ENCODE assay signal across 19 cellular contexts in genomic region chr7:10418985-10419384, GRCh38.
DNase-seq lines count a peak whose midpoint lies in the region; ATAC-seq, FAIRE-seq and TF ChIP-seq lines count a peak whose summit lies in the region.
"Had no signal": no experiment of that assay in that cellular context is flagged by ENCODE, and none has a peak within 500 bp of the region (broad histone marks: within the 10 kb centered on the region; RNA-seq: fewer than 3 reads in every experiment).

No MANE protein-coding gene starts in this region.

- CTCF ChIA-PET in IMR-90 (lab: Yijun Ruan, JAX) = no interaction called here
- CTCF ChIA-PET in K562 (lab: Yijun Ruan, JAX; ENCODE audit: low intra/inter-chr PET ratio) = no interaction called here

- H3K9me3 ChIP-seq in IMR-90 (ENCODE audit: control insufficient read depth, insufficient read depth, low read length) (peaks cover 4% of the 10 kb centered on the region), K562 (replicated peaks; ENCODE audit: control insufficient read depth, insufficient read depth, low read depth, low read length) (no peaks in the 10 kb centered on the region)
- H3K9me3 ChIP-seq: BE2C; BLaER1 treated with 17β-estradiol and CSF1 and Interleukin-3, amounts not matched to agents 10 nM and 100 nM had no signal

- H4K8ac ChIP-seq in IMR-90 (ENCODE audit: low read depth in 2 of 2, low read length in 2 of 2) = no peak overlapping the region

- H2BK15ac ChIP-seq in IMR-90 (ENCODE audit: low read depth, low read length) = no peak overlapping the region

- H3K4me2 ChIP-seq in IMR-90 (ENCODE audit: low read depth, low read length) (no peak overlapping the region), K562 (ENCODE audit: insufficient read depth, low read length) (no peak overlapping the region)
- H3K4me2 ChIP-seq: BLaER1 treated with 17β-estradiol and CSF1 and Interleukin-3, amounts not matched to agents 10 nM and 100 nM had no signal

- ATAC-seq in IMR-90 (ENCODE audit: low read depth) (no peak), K562 (no peak)
- no peak for ATAC-seq in stimulated activated naive CD8-positive, alpha-beta T cell treated with anti-CD3 and anti-CD28 coated beads, Interleukin-15, Interleukin-2, amounts not matched to agents 100 U/mL and 50 U/mL, for 24 hours
- ATAC-seq: HCT116 had no signal

- no peaks in the 10 kb centered on the region for H3K27me3 ChIP-seq in IMR-90 (ENCODE audit: control insufficient read depth, insufficient read depth, low read length)
- no peaks in the 10 kb centered on the region for H3K27me3 ChIP-seq in K562 (ENCODE audit: control insufficient read depth in 2 of 2, insufficient read depth in 2 of 2, low read length in 2 of 2)
- H3K27me3 ChIP-seq: BE2C; BLaER1 treated with 17β-estradiol and CSF1 and Interleukin-3, amounts not matched to agents 10 nM and 100 nM had no signal

- H3K79me2 ChIP-seq in K562 (ENCODE audit: control insufficient read depth, insufficient read depth, low read length) = no peaks in the 10 kb centered on the region

- H3K9me1 ChIP-seq in IMR-90 (ENCODE audit: insufficient read depth, low read length) (no peaks in the 10 kb centered on the region), K562 (ENCODE audit: control insufficient read depth, insufficient read depth, low read length) (no peaks in the 10 kb centered on the region)

- TF ChIP-seq RAD21 in IMR-90 (IDR thresholded peaks at IDR 0.05; ENCODE audit: low read length) (no peak), K562 (CRISPR knock-in tag; conservative IDR thresholded peaks at IDR 0.05 in 1 of 2, IDR thresholded peaks at IDR 0.05 in 1 of 2) (no peak)

- FAIRE-seq in K562 (lab: Jason Lieb, UNC) = no peak
- FAIRE-seq: D721Med, GM12892, GM19239 had no signal

- H4K91ac ChIP-seq in IMR-90 (ENCODE audit: insufficient read depth, low read depth, low read length) = no peak overlapping the region

- H3K27ac ChIP-seq in IMR-90 (ENCODE audit: insufficient read depth, low read length) (no peak overlapping the region), K562 (ENCODE audit: extremely low read depth, low read depth, low read length) (no peak overlapping the region)
- H3K27ac ChIP-seq: BLaER1 treated with 17β-estradiol and CSF1 and Interleukin-3, amounts not matched to agents 10 nM and 100 nM; GM23248 had no signal

- H3K14ac ChIP-seq in IMR-90 (replicated peaks; ENCODE audit: low read depth, low read length) = no peak overlapping the region

- no peak for TF ChIP-seq EP300 in K562 (IDR thresholded peaks at IDR 0.05; ENCODE audit: low read length)

- WGBS in IMR-90 (ENCODE audit: extremely low coverage in 2 of 2, insufficient read length in 1 of 2), 2 experiments = no CpG with 5 or more reads among the region's 2 CpGs
- WGBS in K562 (ENCODE audit: insufficient coverage, low coverage, missing lambda C conversion rate) = 44% methylated on average over 2 of the region's 2 CpGs

- H3K18ac ChIP-seq in IMR-90 (ENCODE audit: low read depth, low read length) = no peak overlapping the region

- no peak overlapping the region for H2BK5ac ChIP-seq in IMR-90 (ENCODE audit: low read depth, low read length, poor library complexity, severe bottlenecking)

- H2BK120ac ChIP-seq in IMR-90 (ENCODE audit: low read depth, low read length) = no peak overlapping the region

- in situ Hi-C loops in IMR-90 (cut with MboI; ENCODE audit: low sequenced_read_pairs) = no loop called here
- in situ Hi-C loops in K562 (cut with MboI) = loop anchor here (25.0 kb wide), 1 partner anchor 2007 kb away; no protein-coding TSS in a partner anchor

- TF ChIP-seq POLR2A in IMR-90 (IDR thresholded peaks at IDR 0.05; ENCODE audit: low read depth, low read length) = no peak
- no peak for TF ChIP-seq POLR2A in K562 (conservative IDR thresholded peaks at IDR 0.05)

- H3K4me1 ChIP-seq in IMR-90 (ENCODE audit: control insufficient read depth, insufficient read depth, low read length) = no peaks in the 10 kb centered on the region
- H3K4me1 ChIP-seq in K562 (replicated peaks in 1 of 2; ENCODE audit: control insufficient read depth in 2 of 2, insufficient read depth in 2 of 2, low read length in 2 of 2) = no peaks in the 10 kb centered on the region
- H3K4me1 ChIP-seq: BE2C had no signal

- H3K4ac ChIP-seq in IMR-90 (ENCODE audit: low read depth, low read length) = no peak overlapping the region

- H3K9ac ChIP-seq in IMR-90 (ENCODE audit: low read depth, low read length) (no peak overlapping the region), K562 (ENCODE audit: insufficient read depth in 1 of 2, low read depth in 2 of 2, low read length in 2 of 2) (no peak overlapping the region)
- H3K9ac ChIP-seq: BLaER1 treated with 17β-estradiol and CSF1 and Interleukin-3, amounts not matched to agents 10 nM and 100 nM; GM23248 had no signal

- H4K20me1 ChIP-seq in IMR-90 (ENCODE audit: insufficient read depth, low read length) = no peaks in the 10 kb centered on the region
- no peaks in the 10 kb centered on the region for H4K20me1 ChIP-seq in K562 (replicated peaks; ENCODE audit: control insufficient read depth, insufficient read depth, low read length)
- H4K20me1 ChIP-seq: BLaER1 treated with 17β-estradiol and CSF1 and Interleukin-3, amounts not matched to agents 10 nM and 100 nM had no signal

- no peak overlapping the region for H2AK5ac ChIP-seq in IMR-90 (ENCODE audit: low read depth, low read length)

- POLR2A ChIA-PET in IMR-90 (lab: Charles Lee; ENCODE audit: unreplicated experiment) = no interaction called here
- POLR2A ChIA-PET in K562 (lab: Yijun Ruan, JAX) = no interaction called here

- no peak for TF ChIP-seq CTCF in IMR-90 (conservative IDR thresholded peaks at IDR 0.05; ENCODE audit: low read depth, low read length)
- no peak for TF ChIP-seq CTCF in K562 (IDR thresholded peaks at IDR 0.05 in 2 of 3, conservative IDR thresholded peaks at IDR 0.05 in 1 of 3; ENCODE audit: insufficient read depth in 2 of 3, low read depth in 1 of 3, low read length in 3 of 3)

- H3K23ac ChIP-seq in IMR-90 (ENCODE audit: low read depth, low read length) = no peak overlapping the region

- H3K4me3 ChIP-seq in IMR-90 (ENCODE audit: insufficient read depth, low read depth, low read length) = no peak overlapping the region
- no peak overlapping the region for H3K4me3 ChIP-seq in K562
- H3K4me3 ChIP-seq: BLaER1 treated with 17β-estradiol and CSF1 and Interleukin-3, amounts not matched to agents 10 nM and 100 nM; GM23248 had no signal

- H3K79me1 ChIP-seq in IMR-90 (ENCODE audit: low read depth in 1 of 2, low read length in 2 of 2) = no peaks in the 10 kb centered on the region

- H3K36me3 ChIP-seq in IMR-90 (ENCODE audit: control insufficient read depth, insufficient read depth, low read length) (no peaks in the 10 kb centered on the region), K562 (ENCODE audit: control insufficient read depth, insufficient read depth, low read length) (no peaks in the 10 kb centered on the region)
- H3K36me3 ChIP-seq: BE2C; BLaER1 treated with 17β-estradiol and CSF1 and Interleukin-3, amounts not matched to agents 10 nM and 100 nM had no signal

- dilution Hi-C loops in IMR-90 (cut with HindIII; ENCODE audit: low sequenced_read_pairs, unreplicated experiment) = no loop called here

- H4K5ac ChIP-seq in IMR-90 (ENCODE audit: low read depth, low read length) = no peak overlapping the region

- H2AFZ ChIP-seq in IMR-90 (replicated peaks; ENCODE audit: low read length, poor library complexity) (no peak overlapping the region), K562 (ENCODE audit: low read depth, low read length) (no peak overlapping the region)
- H2AFZ ChIP-seq: GM23248 had no signal

- intact Hi-C loops in IMR-90 (cut with micrococcal nuclease) (no loop called here), K562 (cut with micrococcal nuclease) (loop anchor here (10.0 kb wide), 2 partner anchors 286 to 466 kb away; no protein-coding TSS in a partner anchor)

- H3K56ac ChIP-seq in IMR-90 (ENCODE audit: extremely low read depth, insufficient read depth, low read length) = no peak overlapping the region

- peak; percentile 6 for DNase-seq in NCI-H345 (lab: John Stamatoyannopoulos, UW)
- DNase-seq in NCI-H345 treated with DMSO at 0.1 percent for 48 hours (lab: John Stamatoyannopoulos, UW; ENCODE audit: unreplicated experiment) = no peak
- DNase-seq in IMR-90 = no peak
- no peak for DNase-seq in K562 (ENCODE audit: extremely low read depth in 1 of 4, low spot score in 3 of 4)
- no peak for DNase-seq in stimulated activated naive CD8-positive, alpha-beta T cell treated with anti-CD3 and anti-CD28 coated beads, Interleukin-15, Interleukin-2, amounts not matched to agents 100 U/mL and 50 U/mL, for 24 hours
- DNase-seq in stimulated activated CD4-positive, alpha-beta T cell treated with anti-CD3 and anti-CD28 coated beads, Interleukin-12 subunit alpha, Interleukin-12 subunit beta, amount 100 ng/mL, for 4 hours = no peak
- DNase-seq: AML-193; BE2C; CD4-positive, alpha-beta T cell; CD8-positive, alpha-beta memory T cell; DMS 273 treated with DMSO at 0.1 percent for 48 hours; DND-41; GM23248; H9 had no signal

- no peak overlapping the region for H2AK9ac ChIP-seq in IMR-90 (replicated peaks; ENCODE audit: low read depth, low read length, poor library complexity)

- H2BK20ac ChIP-seq in IMR-90 (ENCODE audit: low read depth, low read length) = no peak overlapping the region

- BruUV-seq in IMR-90 (replicated peaks; lab: Mats Ljungman, UMichigan) = no TSS peak
- no TSS peak for BruUV-seq in K562 (replicated peaks; lab: Mats Ljungman, UMichigan)

TF ChIP-seq in IMR-90, 13 proteins besides CTCF, POLR2A, EP300 and RAD21 (continues in another document):
- TF ChIP-seq FOS (IDR thresholded peaks at IDR 0.05; ENCODE audit: low read depth, low read length) = no peak
- TF ChIP-seq CHD1 (IDR thresholded peaks at IDR 0.05; ENCODE audit: low read depth, low read length) = no peak

TF ChIP-seq in K562, 482 proteins besides CTCF, POLR2A, EP300 and RAD21 (continues in another document):
- TF ChIP-seq SRSF1 (IDR thresholded peaks at IDR 0.05; ENCODE audit: low read depth, low read length) (no peak), PHB2 (IDR thresholded peaks at IDR 0.05; ENCODE audit: low read depth) (no peak), MAFK (IDR thresholded peaks at IDR 0.05; ENCODE audit: low read length) (peak; percentile 72), ZNF274 (IDR thresholded peaks at IDR 0.05; ENCODE audit: borderline replicate concordance, low read depth, low read length) (no peak), MAFF (IDR thresholded peaks at IDR 0.05; ENCODE audit: low read length) (peak; percentile 73), RHOXF2B (CRISPR knock-in tag; conservative IDR thresholded peaks at IDR 0.05) (no peak), LEF1 (IDR thresholded peaks at IDR 0.05) (no peak), PML (IDR thresholded peaks at IDR 0.05; ENCODE audit: low read length) (no peak), STAG1 (CRISPR knock-in tag; IDR thresholded peaks at IDR 0.05; ENCODE audit: borderline replicate concordance) (no peak), C11orf30 (IDR thresholded peaks at IDR 0.05; ENCODE audit: low read depth) (peak; percentile 66), RFX7 (CRISPR knock-in tag; IDR thresholded peaks at IDR 0.05) (no peak), MAFG (tag; conservative IDR thresholded peaks at IDR 0.05) (peak; percentile 56), ZNF316 (IDR thresholded peaks at IDR 0.05) (peak; percentile 83)
